In genomic region chr10:78775891-78776290, GRCh38 we compare ENCODE assay signal across 26 cellular contexts.
DNase-seq lines count a peak whose midpoint lies in the region; TF ChIP-seq lines count a peak whose summit lies in the region.
"Had no signal": no experiment of that assay in that cellular context is flagged by ENCODE, and none has a peak within 500 bp of the region (broad histone marks: within the 10 kb centered on the region; RNA-seq: fewer than 3 reads in every experiment).

No MANE protein-coding gene starts in this region.

- H2AFZ ChIP-seq in neuronal stem cell (ENCODE audit: low read length), result no peak overlapping the region

- intact Hi-C loops in tibial artery (cut with DNase I; ENCODE audit: low total_unique reads), result no loop called here

- DNase-seq in DMS53 (lab: John Stamatoyannopoulos, UW) (peak; percentile 72), DMS53 treated with DMSO at 0.1 percent for 48 hours (lab: John Stamatoyannopoulos, UW; ENCODE audit: unreplicated experiment) (no peak), chondrocyte (ENCODE audit: low spot score) (no peak), osteocyte (ENCODE audit: extremely low spot score, unreplicated experiment) (no peak), tibial artery (peak in 1 of 2 donors; percentile 65), T-helper 2 cell (no peak), hepatic stellate cell (ENCODE audit: low spot score) (no peak), neuronal stem cell (ENCODE audit: low spot score) (no peak)
- DNase-seq: activated CD4-positive, alpha-beta T cell treated with anti-CD3 and anti-CD28 coated beads for 36 hours; activated CD8-positive, alpha-beta T cell treated with anti-CD3 and anti-CD28 coated beads, Interleukin-2, amount 10 ng/mL, durations not matched to agents 7 days and 5 days; activated effector memory CD4-positive, alpha-beta T cell treated with Interleukin-2 at 50 U/mL for 16 hours; HCEC 1CT; KG1; left ventricle myocardium superior; MM.1S; NCI-H2081; stimulated activated CD8-positive, alpha-beta memory T cell treated with anti-CD3 and anti-CD28 coated beads, Interleukin-4, amount 100 ng/mL, for 48 hours; stimulated activated naive CD8-positive, alpha-beta T cell treated with anti-CD3 and anti-CD28 coated beads, Interleukin-15, amount 100 ng/mL, for 72 hours had no signal

- peak overlapping the region; percentile 80 for H3K27ac Mint-ChIP-seq in chondrocyte (ENCODE audit: unreplicated experiment)
- H3K27ac Mint-ChIP-seq in osteocyte (ENCODE audit: unreplicated experiment), result peak overlapping the region; percentile 79
- H3K27ac Mint-ChIP-seq: activated CD4-positive, alpha-beta T cell treated with anti-CD3 and anti-CD28 coated beads for 36 hours; activated CD8-positive, alpha-beta T cell treated with anti-CD3 and anti-CD28 coated beads, Interleukin-2, amount 10 ng/mL, durations not matched to agents 7 days and 5 days; activated naive CD8-positive, alpha-beta T cell; dendritic cell treated with granulocyte-macrophage colony-stimulating factor and Interleukin-4, amounts not matched to agents 40 ng/mL and 50 ng/mL, for 4 days; natural killer cell treated with Interleukin-12 subunit alpha and Interleukin-12 subunit beta and Interleukin-15 and Interleukin-18, amount 100 ng/mL, for 72 hours; type B pancreatic cell had no signal

- H3K36me3 ChIP-seq in tibial artery (no peaks in the 10 kb centered on the region), neuronal stem cell (replicated peaks in 1 of 2; ENCODE audit: control insufficient read depth in 2 of 2, insufficient read depth in 2 of 2, low read length in 2 of 2) (no peaks in the 10 kb centered on the region)
- H3K36me3 ChIP-seq: cardiac muscle cell had no signal

- H3K14ac ChIP-seq in neuronal stem cell (ENCODE audit: low read length), result no peak overlapping the region

- no peak overlapping the region for H2AK5ac ChIP-seq in neuronal stem cell (ENCODE audit: low read depth, low read length)

- no peak overlapping the region for H2BK120ac ChIP-seq in neuronal stem cell (ENCODE audit: low read depth, low read length)

- no peak overlapping the region for H3K18ac ChIP-seq in neuronal stem cell (ENCODE audit: low read length)

- no peak overlapping the region for H3K4ac ChIP-seq in neuronal stem cell (ENCODE audit: low read length)

- no peak overlapping the region for H3K9ac ChIP-seq in neuronal stem cell (ENCODE audit: low read depth, low read length, poor library complexity)

- TF ChIP-seq CTCF in chondrocyte (IDR thresholded peaks at IDR 0.05) (no peak), osteocyte (IDR thresholded peaks at IDR 0.05) (no peak), tibial artery (IDR thresholded peaks at IDR 0.05) (no peak)

- no peak overlapping the region for H2BK12ac ChIP-seq in neuronal stem cell (ENCODE audit: low read length)

- H3K4me3 Mint-ChIP-seq in chondrocyte (ENCODE audit: unreplicated experiment) (no peak overlapping the region), osteocyte (ENCODE audit: unreplicated experiment) (no peak overlapping the region)
- H3K4me3 Mint-ChIP-seq: activated CD4-positive, alpha-beta T cell treated with anti-CD3 and anti-CD28 coated beads for 36 hours; activated CD8-positive, alpha-beta T cell treated with anti-CD3 and anti-CD28 coated beads, Interleukin-2, amount 10 ng/mL, durations not matched to agents 7 days and 5 days; activated naive CD8-positive, alpha-beta T cell; dendritic cell treated with granulocyte-macrophage colony-stimulating factor and Interleukin-4, amounts not matched to agents 40 ng/mL and 50 ng/mL, for 4 days; natural killer cell treated with Interleukin-12 subunit alpha and Interleukin-12 subunit beta and Interleukin-15 and Interleukin-18, amount 100 ng/mL, for 72 hours; stimulated activated naive CD8-positive, alpha-beta T cell treated with anti-CD3 and anti-CD28 coated beads, Interleukin-15, amount 100 ng/mL, for 72 hours; type B pancreatic cell had no signal

- H3K27me3 Mint-ChIP-seq in chondrocyte (ENCODE audit: low read depth) (no peaks in the 10 kb centered on the region), osteocyte (ENCODE audit: unreplicated experiment) (no peaks in the 10 kb centered on the region)
- H3K27me3 Mint-ChIP-seq: activated CD4-positive, alpha-beta T cell treated with anti-CD3 and anti-CD28 coated beads for 36 hours; activated naive CD8-positive, alpha-beta T cell; natural killer cell treated with Interleukin-12 subunit alpha and Interleukin-12 subunit beta and Interleukin-15 and Interleukin-18, amount 100 ng/mL, for 72 hours; stimulated activated naive CD8-positive, alpha-beta T cell treated with anti-CD3 and anti-CD28 coated beads, Interleukin-15, amount 100 ng/mL, for 72 hours; type B pancreatic cell had no signal

- H3K4me2 ChIP-seq in neuronal stem cell (ENCODE audit: insufficient read depth, low read length, poor library complexity, severe bottlenecking), result no peak overlapping the region

- H3K9me3 ChIP-seq in tibial artery, result no peaks in the 10 kb centered on the region
- H3K9me3 ChIP-seq in neuronal stem cell (replicated peaks in 1 of 2; ENCODE audit: control insufficient read depth in 2 of 2, insufficient read depth in 1 of 2, low read depth in 1 of 2, low read length in 2 of 2), result no peaks in the 10 kb centered on the region
- H3K9me3 ChIP-seq: mucosa of descending colon had no signal

- H4K8ac ChIP-seq in neuronal stem cell (ENCODE audit: low read depth, low read length), result no peak overlapping the region

- no peak overlapping the region for H3K23ac ChIP-seq in neuronal stem cell (ENCODE audit: low read depth, low read length, poor library complexity)

- H3K27me3 ChIP-seq in tibial artery (no peaks in the 10 kb centered on the region), neuronal stem cell (ENCODE audit: control insufficient read depth in 3 of 3, insufficient read depth in 3 of 3, low read depth in 1 of 3, low read length in 3 of 3) (peaks cover 0 to 6% (median 0%) of the 10 kb centered on the region in 3 experiments)
- H3K27me3 ChIP-seq: cardiac muscle cell had no signal

- H2BK15ac ChIP-seq in neuronal stem cell (ENCODE audit: low read length), result no peak overlapping the region

- H2BK5ac ChIP-seq in neuronal stem cell (ENCODE audit: low read length), result no peak overlapping the region

- H3K79me1 ChIP-seq in neuronal stem cell (ENCODE audit: low read depth, low read length), result peaks cover 2% of the 10 kb centered on the region

- H3K27ac ChIP-seq in tibial artery (peak overlapping the region; percentile 76 to 82), neuronal stem cell (replicated peaks; ENCODE audit: low read length) (no peak overlapping the region)
- H3K27ac ChIP-seq: 22Rv1, cardiac muscle cell had no signal

- no peaks in the 10 kb centered on the region for H3K9me3 Mint-ChIP-seq in chondrocyte (ENCODE audit: low read depth)
- H3K9me3 Mint-ChIP-seq in osteocyte (ENCODE audit: unreplicated experiment), result no peaks in the 10 kb centered on the region
- H3K9me3 Mint-ChIP-seq: dendritic cell treated with granulocyte-macrophage colony-stimulating factor and Interleukin-4, amounts not matched to agents 40 ng/mL and 50 ng/mL, for 4 days; natural killer cell treated with Interleukin-12 subunit alpha and Interleukin-12 subunit beta and Interleukin-15 and Interleukin-18, amount 100 ng/mL, for 72 hours; stimulated activated naive CD8-positive, alpha-beta T cell treated with anti-CD3 and anti-CD28 coated beads, Interleukin-15, amount 100 ng/mL, for 72 hours; type B pancreatic cell had no signal

- no peak overlapping the region for H4K91ac ChIP-seq in neuronal stem cell (ENCODE audit: low read depth, low read length, poor library complexity)

- H3K4me1 Mint-ChIP-seq in chondrocyte (ENCODE audit: low read depth), result peaks cover 54% of the 10 kb centered on the region
- peaks cover 56% of the 10 kb centered on the region for H3K4me1 Mint-ChIP-seq in osteocyte (ENCODE audit: unreplicated experiment)
- H3K4me1 Mint-ChIP-seq: activated CD4-positive, alpha-beta T cell treated with anti-CD3 and anti-CD28 coated beads for 36 hours; stimulated activated naive CD8-positive, alpha-beta T cell treated with anti-CD3 and anti-CD28 coated beads, Interleukin-15, amount 100 ng/mL, for 72 hours had no signal

- H3K4me1 ChIP-seq in tibial artery, result peaks cover 0 to 73% (median 52%) of the 10 kb centered on the region in 4 donors
- H3K4me1 ChIP-seq in neuronal stem cell (ENCODE audit: control insufficient read depth in 2 of 2, insufficient read depth in 1 of 2, low read depth in 1 of 2, low read length in 2 of 2), result peaks cover 9 to 10% of the 10 kb centered on the region in 2 donors

- H3K36me3 Mint-ChIP-seq in chondrocyte (ENCODE audit: low read depth), result no peaks in the 10 kb centered on the region
- no peaks in the 10 kb centered on the region for H3K36me3 Mint-ChIP-seq in osteocyte (ENCODE audit: unreplicated experiment)
- H3K36me3 Mint-ChIP-seq: activated naive CD8-positive, alpha-beta T cell; natural killer cell treated with Interleukin-12 subunit alpha and Interleukin-12 subunit beta and Interleukin-15 and Interleukin-18, amount 100 ng/mL, for 72 hours; type B pancreatic cell had no signal

- H3K4me3 ChIP-seq in tibial artery (no peak overlapping the region), neuronal stem cell (ENCODE audit: low read length in 2 of 2) (no peak overlapping the region)
- H3K4me3 ChIP-seq: cardiac muscle cell, GM12878, mucosa of descending colon had no signal

- WGBS in neuronal stem cell (ENCODE audit: extremely low coverage in 2 of 2, insufficient read length in 2 of 2, insufficient replicate concordance in 1 of 2), 2 donors, result no CpG with 5 or more reads among the region's 1 CpG
